ENCODE assay signal across 27 cellular contexts in genomic region chr2:68855550-68855949, GRCh38. TPM values are rescaled to one million over a fixed set of nuclear protein-coding genes. Genes with fewer than 3 reads are reported as not detected.
"Had no signal": no experiment of that assay in that cellular context is flagged by ENCODE, and none has a peak within 500 bp of the region (broad histone marks: within the 10 kb centered on the region; RNA-seq: fewer than 3 reads in every experiment).

No MANE protein-coding gene starts in this region.

- H3K9me3 ChIP-seq: Peyer's patch, SJCRH30 had no signal

- H3K27ac ChIP-seq: KMS-11, PC-9, Peyer's patch, SJCRH30 had no signal

- H3K9ac ChIP-seq: KMS-11 had no signal

- H3K4me3 ChIP-seq: PC-9, Peyer's patch, SJCRH30 had no signal

- H3K4me1 ChIP-seq: Peyer's patch had no signal

- H2AFZ ChIP-seq: PC-9 had no signal

- H3K36me3 ChIP-seq: Peyer's patch, SJCRH30 had no signal

- ATAC-seq: Right ventricle myocardium inferior, SK-N-SH treated with all-trans-retinoic acid at 6 μM for 48 hours had no signal

- H3K27me3 ChIP-seq: Peyer's patch, SJCRH30 had no signal

- H3K4me2 ChIP-seq: KMS-11, PC-9 had no signal

- DNase-seq: MV-4-11, NCI-H1048, NCI-H1105, NCI-H1417, NCI-H1436 treated with DMSO at 0.1 percent for 48 hours, NCI-H187, NCI-H2029, NCI-H2081 treated with DMSO at 0.1 percent for 48 hours, NCI-H2171, NCI-H226, NCI-H446, NCI-H510A, NCI-H524 treated with DMSO at 0.1 percent for 48 hours, NCI-H69, NCI-H774, PC-9, Peyer's patch, SHP77 treated with DMSO at 0.1 percent for 48 hours, SJCRH30, T-helper 1 cell had no signal

RNA-seq across cellular contexts. Expression of gene BMP10, which starts 15.6 kb away (rescaled TPM):
- total RNA-seq: HT-29, LHCN-M2, MCF 10A, PC-9, Peyer's patch, RPMI7951, SJCRH30 had no signal
